ENCODE assay signal across 1 cellular context in the genomic region with DNA sequence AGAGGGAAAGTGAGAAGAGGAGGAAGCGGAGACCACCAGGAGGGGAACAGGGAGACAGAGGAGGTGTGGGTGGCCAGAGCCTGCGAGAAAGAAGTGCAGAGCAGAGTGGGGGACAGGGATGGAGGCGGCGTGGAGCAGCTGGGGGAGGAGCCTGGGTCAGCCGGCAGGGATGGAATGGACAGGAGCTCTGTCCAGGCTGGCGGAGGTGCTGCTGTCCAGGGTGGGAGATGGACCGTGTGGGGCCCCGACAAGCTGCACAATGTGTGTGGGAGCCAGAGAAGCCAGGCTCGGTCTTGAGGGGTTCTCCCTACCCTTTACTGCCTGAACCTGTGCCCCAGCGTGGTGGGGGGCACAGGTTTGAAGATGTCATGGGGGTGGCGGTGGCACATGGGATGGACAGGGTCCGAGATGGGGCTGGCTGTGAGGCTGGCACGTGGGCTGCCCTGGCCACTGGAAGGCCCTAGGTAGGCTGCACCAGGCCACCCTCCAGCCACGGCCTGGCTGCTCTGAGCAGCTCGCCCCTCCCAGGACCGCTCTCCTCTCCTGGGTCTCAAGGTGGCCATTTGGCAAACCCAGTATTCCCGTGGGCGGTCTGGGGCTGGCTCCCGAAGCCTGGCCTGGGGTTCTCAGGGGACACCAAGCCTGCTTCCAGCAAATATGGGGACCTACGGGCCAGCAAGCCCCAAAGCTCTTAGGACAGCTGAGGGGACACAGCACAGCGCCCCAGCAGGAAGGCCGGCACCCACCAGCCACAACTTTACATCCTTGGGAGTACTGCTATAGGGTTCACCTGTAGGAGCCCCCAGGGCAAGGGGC.
TF ChIP-seq lines count a peak whose summit lies in the region.

No MANE protein-coding gene starts in this region.

TF ChIP-seq in HepG2, 621 proteins besides CTCF, POLR2A, EP300 and RAD21:
- no peak for TF ChIP-seq FOXK1 (CRISPR knock-in tag; IDR thresholded peaks at IDR 0.05; ENCODE audit: borderline replicate concordance, low read depth)
- TF ChIP-seq, protein P1, sequence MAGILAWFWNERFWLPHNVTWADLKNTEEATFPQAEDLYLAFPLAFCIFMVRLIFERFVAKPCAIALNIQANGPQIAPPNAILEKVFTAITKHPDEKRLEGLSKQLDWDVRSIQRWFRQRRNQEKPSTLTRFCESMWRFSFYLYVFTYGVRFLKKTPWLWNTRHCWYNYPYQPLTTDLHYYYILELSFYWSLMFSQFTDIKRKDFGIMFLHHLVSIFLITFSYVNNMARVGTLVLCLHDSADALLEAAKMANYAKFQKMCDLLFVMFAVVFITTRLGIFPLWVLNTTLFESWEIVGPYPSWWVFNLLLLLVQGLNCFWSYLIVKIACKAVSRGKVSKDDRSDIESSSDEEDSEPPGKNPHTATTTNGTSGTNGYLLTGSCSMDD (CRISPR knock-in tag; IDR thresholded peaks at IDR 0.05): no peak
- TF ChIP-seq, protein P2, sequence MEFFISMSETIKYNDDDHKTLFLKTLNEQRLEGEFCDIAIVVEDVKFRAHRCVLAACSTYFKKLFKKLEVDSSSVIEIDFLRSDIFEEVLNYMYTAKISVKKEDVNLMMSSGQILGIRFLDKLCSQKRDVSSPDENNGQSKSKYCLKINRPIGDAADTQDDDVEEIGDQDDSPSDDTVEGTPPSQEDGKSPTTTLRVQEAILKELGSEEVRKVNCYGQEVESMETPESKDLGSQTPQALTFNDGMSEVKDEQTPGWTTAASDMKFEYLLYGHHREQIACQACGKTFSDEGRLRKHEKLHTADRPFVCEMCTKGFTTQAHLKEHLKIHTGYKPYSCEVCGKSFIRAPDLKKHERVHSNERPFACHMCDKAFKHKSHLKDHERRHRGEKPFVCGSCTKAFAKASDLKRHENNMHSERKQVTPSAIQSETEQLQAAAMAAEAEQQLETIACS (CRISPR knock-in tag; IDR thresholded peaks at IDR 0.05): no peak
- TF ChIP-seq KLF16 (CRISPR knock-in tag; IDR thresholded peaks at IDR 0.05): no peak
- TF ChIP-seq, protein P3, sequence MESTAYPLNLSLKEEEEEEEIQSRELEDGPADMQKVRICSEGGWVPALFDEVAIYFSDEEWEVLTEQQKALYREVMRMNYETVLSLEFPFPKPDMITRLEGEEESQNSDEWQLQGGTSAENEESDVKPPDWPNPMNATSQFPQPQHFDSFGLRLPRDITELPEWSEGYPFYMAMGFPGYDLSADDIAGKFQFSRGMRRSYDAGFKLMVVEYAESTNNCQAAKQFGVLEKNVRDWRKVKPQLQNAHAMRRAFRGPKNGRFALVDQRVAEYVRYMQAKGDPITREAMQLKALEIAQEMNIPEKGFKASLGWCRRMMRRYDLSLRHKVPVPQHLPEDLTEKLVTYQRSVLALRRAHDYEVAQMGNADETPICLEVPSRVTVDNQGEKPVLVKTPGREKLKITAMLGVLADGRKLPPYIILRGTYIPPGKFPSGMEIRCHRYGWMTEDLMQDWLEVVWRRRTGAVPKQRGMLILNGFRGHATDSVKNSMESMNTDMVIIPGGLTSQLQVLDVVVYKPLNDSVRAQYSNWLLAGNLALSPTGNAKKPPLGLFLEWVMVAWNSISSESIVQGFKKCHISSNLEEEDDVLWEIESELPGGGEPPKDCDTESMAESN (CRISPR knock-in tag; conservative IDR thresholded peaks at IDR 0.05): no peak
- TF ChIP-seq, protein P4, sequence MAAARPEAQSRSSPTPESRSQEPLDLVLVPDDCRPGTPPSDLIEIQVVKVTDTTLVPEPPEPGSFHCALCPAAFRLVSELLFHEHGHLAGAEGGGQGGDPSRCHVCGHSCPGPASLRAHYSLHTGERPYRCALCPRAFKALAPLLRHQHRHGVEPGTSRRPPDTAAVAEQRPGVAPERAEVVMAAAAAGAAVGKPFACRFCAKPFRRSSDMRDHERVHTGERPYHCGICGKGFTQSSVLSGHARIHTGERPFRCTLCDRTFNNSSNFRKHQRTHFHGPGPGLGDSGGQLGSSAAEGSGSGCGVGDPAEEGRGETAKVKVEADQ (CRISPR knock-in tag; IDR thresholded peaks at IDR 0.05; ENCODE audit: borderline replicate concordance): no peak
- TF ChIP-seq NFAT5 (CRISPR knock-in tag; IDR thresholded peaks at IDR 0.05): no peak
- TF ChIP-seq NKX3-1 (CRISPR knock-in tag; IDR thresholded peaks at IDR 0.05): no peak
